ENCODE assay signal across 10 cellular contexts in the genomic region with DNA sequence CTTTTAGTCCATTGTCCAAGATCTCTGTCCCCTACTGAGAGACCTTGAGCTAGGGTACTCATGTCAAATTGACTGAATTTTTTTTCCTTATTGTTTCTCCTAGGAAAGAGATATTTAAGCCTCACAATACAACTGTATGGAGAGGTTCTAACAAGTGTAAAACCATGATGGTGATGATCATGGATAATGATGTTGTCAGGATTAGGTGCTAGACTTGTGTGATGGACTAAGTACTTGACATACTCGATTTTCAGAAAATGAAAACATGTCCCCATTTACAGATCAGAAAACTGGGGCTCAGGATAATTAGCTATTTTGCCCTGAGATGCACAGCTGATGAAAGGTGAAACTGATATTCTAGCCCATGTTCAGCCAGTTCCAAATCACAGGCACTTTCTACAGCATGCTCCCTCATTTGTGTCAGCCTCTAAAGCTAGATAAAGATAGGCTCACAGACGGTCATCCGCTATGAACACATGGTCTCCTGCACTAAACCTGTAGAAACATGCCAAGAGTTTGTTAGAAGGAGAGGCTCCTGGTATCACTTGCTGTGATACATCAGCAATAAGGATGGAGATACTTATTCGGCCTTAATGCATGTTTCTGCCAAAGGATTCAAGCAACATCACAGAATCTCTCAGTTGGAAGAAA.
A peak's percentile ranks its signal among the peaks of the same experiment; 100 is the strongest.
DNase-seq lines count a peak whose midpoint lies in the region; ATAC-seq and TF ChIP-seq lines count a peak whose summit lies in the region.
"Had no signal": no experiment of that assay in that cellular context is flagged by ENCODE, and none has a peak within 500 bp of the region (broad histone marks: within the 10 kb centered on the region; RNA-seq: fewer than 3 reads in every experiment).

No MANE protein-coding gene starts in this region.

- H3K4me3 ChIP-seq in breast epithelium, result no peak overlapping the region
- peak overlapping the region; percentile 47 for H3K4me3 ChIP-seq in mononuclear cell (ENCODE audit: low read length)
- peak overlapping the region; percentile 23 for H3K4me3 ChIP-seq in upper lobe of right lung

- DNase-seq in breast epithelium (ENCODE audit: low spot score in 2 of 2), result no peak
- DNase-seq in MCF 10A (ENCODE audit: unreplicated experiment), result no peak
- no peak for DNase-seq in activated naive CD8-positive, alpha-beta T cell treated with anti-CD3 and anti-CD28 coated beads, Interleukin-2, amount 10 ng/mL, durations not matched to agents 7 days and 5 days
- no peak for DNase-seq in upper lobe of right lung
- DNase-seq in amniotic stem cell (lab: John Stamatoyannopoulos, UW), result no peak
- DNase-seq in caudate nucleus (lab: John Stamatoyannopoulos, UW), result no peak
- DNase-seq in NOMO-1 treated with DMSO at 0.1 percent for 48 hours (lab: John Stamatoyannopoulos, UW; ENCODE audit: unreplicated experiment), result no peak
- DNase-seq: NCI-H1092 had no signal

- H3K9me3 Mint-ChIP-seq in MCF 10A (ENCODE audit: unreplicated experiment), result no peaks in the 10 kb centered on the region
- H3K9me3 Mint-ChIP-seq in activated naive CD8-positive, alpha-beta T cell treated with anti-CD3 and anti-CD28 coated beads, Interleukin-2, amount 10 ng/mL, durations not matched to agents 7 days and 5 days, result no peaks in the 10 kb centered on the region

- H3K36me3 Mint-ChIP-seq in MCF 10A (ENCODE audit: insufficient read depth, unreplicated experiment), result peaks cover 9% of the 10 kb centered on the region
- H3K36me3 Mint-ChIP-seq in activated naive CD8-positive, alpha-beta T cell treated with anti-CD3 and anti-CD28 coated beads, Interleukin-2, amount 10 ng/mL, durations not matched to agents 7 days and 5 days, result peaks cover 19% of the 10 kb centered on the region

- H3K27me3 ChIP-seq in breast epithelium (no peaks in the 10 kb centered on the region), mononuclear cell (ENCODE audit: insufficient read depth, low read length) (no peaks in the 10 kb centered on the region), upper lobe of right lung (no peaks in the 10 kb centered on the region)
- H3K27me3 ChIP-seq: BE2C had no signal

- H3K36me3 ChIP-seq in breast epithelium (no peaks in the 10 kb centered on the region), upper lobe of right lung (no peaks in the 10 kb centered on the region)
- H3K36me3 ChIP-seq: BE2C had no signal

- H3K27ac Mint-ChIP-seq in MCF 10A (ENCODE audit: low read depth, unreplicated experiment), result no peak overlapping the region
- H3K27ac Mint-ChIP-seq in activated naive CD8-positive, alpha-beta T cell treated with anti-CD3 and anti-CD28 coated beads, Interleukin-2, amount 10 ng/mL, durations not matched to agents 7 days and 5 days, result peak overlapping the region; percentile 95

- POLR2A ChIA-PET in MCF 10A (lab: Yijun Ruan, JAX), result interaction anchor here (1.6 to 6.8 kb wide), 3 partner anchors 8 to 66 kb away, joined by 7 to 52 read pairs (median 7); a partner anchor contains a TSS
- POLR2A ChIA-PET in activated naive CD8-positive, alpha-beta T cell treated with anti-CD3 and anti-CD28 coated beads, Interleukin-2, amount 10 ng/mL, durations not matched to agents 7 days and 5 days (lab: Charles Lee), result interaction anchor here (3.0 kb wide), 1 partner anchor 67 kb away, joined by 11 read pairs; a partner anchor contains a TSS

- H3K4me1 Mint-ChIP-seq in MCF 10A (ENCODE audit: insufficient read depth, unreplicated experiment), result peaks cover 51% of the 10 kb centered on the region
- peaks cover 29% of the 10 kb centered on the region for H3K4me1 Mint-ChIP-seq in activated naive CD8-positive, alpha-beta T cell treated with anti-CD3 and anti-CD28 coated beads, Interleukin-2, amount 10 ng/mL, durations not matched to agents 7 days and 5 days

- TF ChIP-seq CTCF in breast epithelium (IDR thresholded peaks at IDR 0.05), result no peak
- no peak for TF ChIP-seq CTCF in MCF 10A (IDR thresholded peaks at IDR 0.05; ENCODE audit: unreplicated experiment)
- no peak for TF ChIP-seq CTCF in upper lobe of right lung (IDR thresholded peaks at IDR 0.05)

- intact Hi-C loops in breast epithelium (cut with DNase I; ENCODE audit: low total_unique reads), result no loop called here
- intact Hi-C loops in MCF 10A (cut with micrococcal nuclease), result no loop called here
- intact Hi-C loops in upper lobe of right lung (cut with DNase I), result no loop called here

- no TSS peak for BruUV-seq in MCF 10A (replicated peaks; lab: Mats Ljungman, UMichigan)

- TF ChIP-seq POLR2A in breast epithelium (IDR thresholded peaks at IDR 0.05), result no peak

- no peak for ATAC-seq in activated naive CD8-positive, alpha-beta T cell treated with anti-CD3 and anti-CD28 coated beads, Interleukin-2, amount 10 ng/mL, durations not matched to agents 7 days and 5 days (ENCODE audit: low read depth)
- ATAC-seq in upper lobe of right lung, result no peak

- CTCF ChIA-PET in MCF 10A (lab: Yijun Ruan, JAX), result interaction anchor here (0.6 to 2.1 kb wide), 9 partner anchors 16 to 329 kb away, joined by 3 to 12 read pairs (median 3); a partner anchor contains a TSS

- peak overlapping the region; percentile 83 for H3K27ac ChIP-seq in breast epithelium
- peak overlapping the region; percentile 63 for H3K27ac ChIP-seq in upper lobe of right lung
- no peak overlapping the region for H3K27ac ChIP-seq in caudate nucleus (ENCODE audit: low read depth, low read length)

- H3K9me3 ChIP-seq in breast epithelium (no peaks in the 10 kb centered on the region), mononuclear cell (ENCODE audit: low read depth, low read length) (no peaks in the 10 kb centered on the region), upper lobe of right lung (no peaks in the 10 kb centered on the region)
- H3K9me3 ChIP-seq: BE2C had no signal

- H3K4me1 ChIP-seq in breast epithelium (peaks cover 5 to 30% of the 10 kb centered on the region in 2 donors), mononuclear cell (ENCODE audit: insufficient read depth, low read length) (peaks cover 49% of the 10 kb centered on the region), upper lobe of right lung (peaks cover 63% of the 10 kb centered on the region)

- H3K27me3 Mint-ChIP-seq in MCF 10A (ENCODE audit: insufficient read depth, unreplicated experiment), result no peaks in the 10 kb centered on the region
- H3K27me3 Mint-ChIP-seq in activated naive CD8-positive, alpha-beta T cell treated with anti-CD3 and anti-CD28 coated beads, Interleukin-2, amount 10 ng/mL, durations not matched to agents 7 days and 5 days, result no peaks in the 10 kb centered on the region

- no peak overlapping the region for H3K4me3 Mint-ChIP-seq in MCF 10A (ENCODE audit: unreplicated experiment)
- H3K4me3 Mint-ChIP-seq in activated naive CD8-positive, alpha-beta T cell treated with anti-CD3 and anti-CD28 coated beads, Interleukin-2, amount 10 ng/mL, durations not matched to agents 7 days and 5 days, result peak overlapping the region; percentile 86

Comparison
In these comparisons a context has a peak if more than half of its experiments do, and no peak if none do; other contexts are left out.
1. H3K4me3 ChIP-seq: peak in mononuclear cell (single experiment) and upper lobe of right lung (single experiment); none in breast epithelium (0 of 3).